Comparison of ENCODE assay signal across 1 cellular context in the genomic region with DNA sequence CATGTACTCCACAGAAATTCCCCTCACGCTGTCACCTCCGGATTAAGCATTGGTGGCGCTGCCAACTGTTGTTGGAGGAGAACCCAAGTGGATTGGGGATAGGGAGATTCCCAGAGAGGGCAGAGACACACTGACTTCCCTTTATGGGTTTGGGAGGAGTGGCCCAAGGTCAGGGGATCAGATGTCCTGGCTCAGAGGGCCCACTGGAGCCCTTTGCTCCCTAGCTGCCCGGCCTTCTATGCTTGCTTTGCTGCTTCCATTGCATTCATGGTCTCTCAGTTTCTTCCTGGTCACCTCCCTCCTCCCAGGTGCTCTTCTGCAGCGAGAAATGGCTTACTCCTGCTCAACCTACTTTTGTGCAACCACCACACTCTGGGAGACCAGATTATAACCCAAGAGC.
TF ChIP-seq lines count a peak whose summit lies in the region.

No MANE protein-coding gene starts in this region.

TF ChIP-seq in GM23338, 12 proteins besides CTCF, POLR2A, EP300 and RAD21:
- TF ChIP-seq, protein P1, sequence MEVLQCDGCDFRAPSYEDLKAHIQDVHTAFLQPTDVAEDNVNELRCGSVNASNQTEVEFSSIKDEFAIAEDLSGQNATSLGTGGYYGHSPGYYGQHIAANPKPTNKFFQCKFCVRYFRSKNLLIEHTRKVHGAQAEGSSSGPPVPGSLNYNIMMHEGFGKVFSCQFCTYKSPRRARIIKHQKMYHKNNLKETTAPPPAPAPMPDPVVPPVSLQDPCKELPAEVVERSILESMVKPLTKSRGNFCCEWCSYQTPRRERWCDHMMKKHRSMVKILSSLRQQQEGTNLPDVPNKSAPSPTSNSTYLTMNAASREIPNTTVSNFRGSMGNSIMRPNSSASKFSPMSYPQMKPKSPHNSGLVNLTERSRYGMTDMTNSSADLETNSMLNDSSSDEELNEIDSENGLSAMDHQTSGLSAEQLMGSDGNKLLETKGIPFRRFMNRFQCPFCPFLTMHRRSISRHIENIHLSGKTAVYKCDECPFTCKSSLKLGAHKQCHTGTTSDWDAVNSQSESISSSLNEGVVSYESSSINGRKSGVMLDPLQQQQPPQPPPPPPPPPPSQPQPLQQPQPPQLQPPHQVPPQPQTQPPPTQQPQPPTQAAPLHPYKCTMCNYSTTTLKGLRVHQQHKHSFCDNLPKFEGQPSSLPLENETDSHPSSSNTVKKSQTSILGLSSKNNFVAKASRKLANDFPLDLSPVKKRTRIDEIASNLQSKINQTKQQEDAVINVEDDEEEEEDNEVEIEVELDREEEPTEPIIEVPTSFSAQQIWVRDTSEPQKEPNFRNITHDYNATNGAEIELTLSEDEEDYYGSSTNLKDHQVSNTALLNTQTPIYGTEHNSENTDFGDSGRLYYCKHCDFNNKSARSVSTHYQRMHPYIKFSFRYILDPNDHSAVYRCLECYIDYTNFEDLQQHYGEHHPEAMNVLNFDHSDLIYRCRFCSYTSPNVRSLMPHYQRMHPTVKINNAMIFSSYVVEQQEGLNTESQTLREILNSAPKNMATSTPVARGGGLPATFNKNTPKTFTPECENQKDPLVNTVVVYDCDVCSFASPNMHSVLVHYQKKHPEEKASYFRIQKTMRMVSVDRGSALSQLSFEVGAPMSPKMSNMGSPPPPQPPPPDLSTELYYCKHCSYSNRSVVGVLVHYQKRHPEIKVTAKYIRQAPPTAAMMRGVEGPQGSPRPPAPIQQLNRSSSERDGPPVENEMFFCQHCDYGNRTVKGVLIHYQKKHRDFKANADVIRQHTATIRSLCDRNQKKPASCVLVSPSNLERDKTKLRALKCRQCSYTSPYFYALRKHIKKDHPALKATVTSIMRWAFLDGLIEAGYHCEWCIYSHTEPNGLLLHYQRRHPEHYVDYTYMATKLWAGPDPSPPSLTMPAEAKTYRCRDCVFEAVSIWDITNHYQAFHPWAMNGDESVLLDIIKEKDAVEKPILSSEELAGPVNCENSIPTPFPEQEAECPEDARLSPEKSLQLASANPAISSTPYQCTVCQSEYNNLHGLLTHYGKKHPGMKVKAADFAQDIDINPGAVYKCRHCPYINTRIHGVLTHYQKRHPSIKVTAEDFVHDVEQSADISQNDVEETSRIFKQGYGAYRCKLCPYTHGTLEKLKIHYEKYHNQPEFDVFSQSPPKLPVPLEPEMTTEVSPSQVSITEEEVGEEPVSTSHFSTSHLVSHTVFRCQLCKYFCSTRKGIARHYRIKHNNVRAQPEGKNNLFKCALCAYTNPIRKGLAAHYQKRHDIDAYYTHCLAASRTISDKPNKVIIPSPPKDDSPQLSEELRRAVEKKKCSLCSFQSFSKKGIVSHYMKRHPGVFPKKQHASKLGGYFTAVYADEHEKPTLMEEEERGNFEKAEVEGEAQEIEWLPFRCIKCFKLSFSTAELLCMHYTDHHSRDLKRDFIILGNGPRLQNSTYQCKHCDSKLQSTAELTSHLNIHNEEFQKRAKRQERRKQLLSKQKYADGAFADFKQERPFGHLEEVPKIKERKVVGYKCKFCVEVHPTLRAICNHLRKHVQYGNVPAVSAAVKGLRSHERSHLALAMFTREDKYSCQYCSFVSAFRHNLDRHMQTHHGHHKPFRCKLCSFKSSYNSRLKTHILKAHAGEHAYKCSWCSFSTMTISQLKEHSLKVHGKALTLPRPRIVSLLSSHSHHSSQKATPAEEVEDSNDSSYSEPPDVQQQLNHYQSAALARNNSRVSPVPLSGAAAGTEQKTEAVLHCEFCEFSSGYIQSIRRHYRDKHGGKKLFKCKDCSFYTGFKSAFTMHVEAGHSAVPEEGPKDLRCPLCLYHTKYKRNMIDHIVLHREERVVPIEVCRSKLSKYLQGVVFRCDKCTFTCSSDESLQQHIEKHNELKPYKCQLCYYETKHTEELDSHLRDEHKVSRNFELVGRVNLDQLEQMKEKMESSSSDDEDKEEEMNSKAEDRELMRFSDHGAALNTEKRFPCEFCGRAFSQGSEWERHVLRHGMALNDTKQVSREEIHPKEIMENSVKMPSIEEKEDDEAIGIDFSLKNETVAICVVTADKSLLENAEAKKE (CRISPR knock-in tag; IDR thresholded peaks at IDR 0.05), result no peak
- TF ChIP-seq, protein P2, sequence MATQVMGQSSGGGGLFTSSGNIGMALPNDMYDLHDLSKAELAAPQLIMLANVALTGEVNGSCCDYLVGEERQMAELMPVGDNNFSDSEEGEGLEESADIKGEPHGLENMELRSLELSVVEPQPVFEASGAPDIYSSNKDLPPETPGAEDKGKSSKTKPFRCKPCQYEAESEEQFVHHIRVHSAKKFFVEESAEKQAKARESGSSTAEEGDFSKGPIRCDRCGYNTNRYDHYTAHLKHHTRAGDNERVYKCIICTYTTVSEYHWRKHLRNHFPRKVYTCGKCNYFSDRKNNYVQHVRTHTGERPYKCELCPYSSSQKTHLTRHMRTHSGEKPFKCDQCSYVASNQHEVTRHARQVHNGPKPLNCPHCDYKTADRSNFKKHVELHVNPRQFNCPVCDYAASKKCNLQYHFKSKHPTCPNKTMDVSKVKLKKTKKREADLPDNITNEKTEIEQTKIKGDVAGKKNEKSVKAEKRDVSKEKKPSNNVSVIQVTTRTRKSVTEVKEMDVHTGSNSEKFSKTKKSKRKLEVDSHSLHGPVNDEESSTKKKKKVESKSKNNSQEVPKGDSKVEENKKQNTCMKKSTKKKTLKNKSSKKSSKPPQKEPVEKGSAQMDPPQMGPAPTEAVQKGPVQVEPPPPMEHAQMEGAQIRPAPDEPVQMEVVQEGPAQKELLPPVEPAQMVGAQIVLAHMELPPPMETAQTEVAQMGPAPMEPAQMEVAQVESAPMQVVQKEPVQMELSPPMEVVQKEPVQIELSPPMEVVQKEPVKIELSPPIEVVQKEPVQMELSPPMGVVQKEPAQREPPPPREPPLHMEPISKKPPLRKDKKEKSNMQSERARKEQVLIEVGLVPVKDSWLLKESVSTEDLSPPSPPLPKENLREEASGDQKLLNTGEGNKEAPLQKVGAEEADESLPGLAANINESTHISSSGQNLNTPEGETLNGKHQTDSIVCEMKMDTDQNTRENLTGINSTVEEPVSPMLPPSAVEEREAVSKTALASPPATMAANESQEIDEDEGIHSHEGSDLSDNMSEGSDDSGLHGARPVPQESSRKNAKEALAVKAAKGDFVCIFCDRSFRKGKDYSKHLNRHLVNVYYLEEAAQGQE (IDR thresholded peaks at IDR 0.05; ENCODE audit: unreplicated experiment), result no peak
- no peak for TF ChIP-seq NANOG (IDR thresholded peaks at IDR 0.05; ENCODE audit: borderline replicate concordance)
- TF ChIP-seq STAT1 (IDR thresholded peaks at IDR 0.05; ENCODE audit: unreplicated experiment), result no peak
- TF ChIP-seq EZH2 (IDR thresholded peaks at IDR 0.05; ENCODE audit: low read depth, unreplicated experiment), result no peak
- TF ChIP-seq ZNF331 (CRISPR knock-in tag; IDR thresholded peaks at IDR 0.05; ENCODE audit: low read depth), result no peak
- no peak for TF ChIP-seq POLR2AphosphoS5 (IDR thresholded peaks at IDR 0.05; ENCODE audit: low read depth)
- TF ChIP-seq JUNB (IDR thresholded peaks at IDR 0.05; ENCODE audit: unreplicated experiment), result no peak
- TF ChIP-seq CREB1 (CRISPR knock-in tag; IDR thresholded peaks at IDR 0.05; ENCODE audit: low read depth), result no peak
- TF ChIP-seq, protein P3, sequence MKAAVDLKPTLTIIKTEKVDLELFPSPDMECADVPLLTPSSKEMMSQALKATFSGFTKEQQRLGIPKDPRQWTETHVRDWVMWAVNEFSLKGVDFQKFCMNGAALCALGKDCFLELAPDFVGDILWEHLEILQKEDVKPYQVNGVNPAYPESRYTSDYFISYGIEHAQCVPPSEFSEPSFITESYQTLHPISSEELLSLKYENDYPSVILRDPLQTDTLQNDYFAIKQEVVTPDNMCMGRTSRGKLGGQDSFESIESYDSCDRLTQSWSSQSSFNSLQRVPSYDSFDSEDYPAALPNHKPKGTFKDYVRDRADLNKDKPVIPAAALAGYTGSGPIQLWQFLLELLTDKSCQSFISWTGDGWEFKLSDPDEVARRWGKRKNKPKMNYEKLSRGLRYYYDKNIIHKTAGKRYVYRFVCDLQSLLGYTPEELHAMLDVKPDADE (IDR thresholded peaks at IDR 0.05), result no peak
- TF ChIP-seq EZH2phosphoT487 (IDR thresholded peaks at IDR 0.05; ENCODE audit: unreplicated experiment), result no peak
- TF ChIP-seq ZNF114 (CRISPR knock-in tag; IDR thresholded peaks at IDR 0.05), result no peak
